In genomic region chr10:44399478-44400451, GRCh38 we compare ENCODE assay signal across 20 cellular contexts. TPM values are rescaled to one million over a fixed set of nuclear protein-coding genes. Genes with fewer than 3 reads are reported as not detected.
DNase-seq lines count a peak whose midpoint lies in the region; ATAC-seq and TF ChIP-seq lines count a peak whose summit lies in the region.
"Had no signal": no experiment of that assay in that cellular context is flagged by ENCODE, and none has a peak within 500 bp of the region (broad histone marks: within the 10 kb centered on the region; RNA-seq: fewer than 3 reads in every experiment).

No MANE protein-coding gene starts in this region.

- no peak for TF ChIP-seq CTCF in mesothelial cell of epicardium (IDR thresholded peaks at IDR 0.05; ENCODE audit: unreplicated experiment)

- H3K4me1 Mint-ChIP-seq in stimulated activated naive CD8-positive, alpha-beta T cell treated with anti-CD3 and anti-CD28 coated beads, Interleukin-15, amount 100 ng/mL, for 72 hours: no peaks in the 10 kb centered on the region
- peaks cover 42% of the 10 kb centered on the region for H3K4me1 Mint-ChIP-seq in mesothelial cell of epicardium
- H3K4me1 Mint-ChIP-seq: activated CD4-positive, alpha-beta T cell treated with anti-CD3 and anti-CD28 coated beads, Interleukin-2, amount 10 ng/mL, durations not matched to agents 7 days and 5 days; T-cell had no signal

- H3K9ac ChIP-seq in adipocyte (ENCODE audit: low read length): no peak overlapping the region

- peak overlapping the region in 1 of 2 donors; percentile 13 for H3K27ac Mint-ChIP-seq in stimulated activated naive CD8-positive, alpha-beta T cell treated with anti-CD3 and anti-CD28 coated beads, Interleukin-15, amount 100 ng/mL, for 72 hours
- peak overlapping the region; percentile 48 for H3K27ac Mint-ChIP-seq in mesothelial cell of epicardium
- H3K27ac Mint-ChIP-seq: activated CD4-positive, alpha-beta T cell treated with anti-CD3 and anti-CD28 coated beads, Interleukin-2, amount 10 ng/mL, durations not matched to agents 7 days and 5 days; progenitor cell of endocrine pancreas; T-cell had no signal

- no peaks in the 10 kb centered on the region for H3K9me3 Mint-ChIP-seq in stimulated activated naive CD8-positive, alpha-beta T cell treated with anti-CD3 and anti-CD28 coated beads, Interleukin-15, amount 100 ng/mL, for 72 hours
- peaks cover 5% of the 10 kb centered on the region for H3K9me3 Mint-ChIP-seq in mesothelial cell of epicardium
- H3K9me3 Mint-ChIP-seq: activated CD4-positive, alpha-beta T cell treated with anti-CD3 and anti-CD28 coated beads, Interleukin-2, amount 10 ng/mL, durations not matched to agents 7 days and 5 days; naive thymus-derived CD8-positive, alpha-beta T cell; T-cell had no signal

- H3K27me3 ChIP-seq in adipocyte (replicated peaks; ENCODE audit: control insufficient read depth, insufficient read depth, low read length) (peaks cover 15% of the 10 kb centered on the region), aorta (ENCODE audit: control insufficient read depth in 1 of 2, insufficient read depth in 2 of 2, low read length in 1 of 2) (no peaks in the 10 kb centered on the region)

- H3K4me1 ChIP-seq in adipocyte (ENCODE audit: control insufficient read depth, insufficient read depth, low read length) (no peaks in the 10 kb centered on the region), aorta (ENCODE audit: control insufficient read depth in 1 of 2, insufficient read depth in 2 of 2, low read length in 2 of 2) (no peaks in the 10 kb centered on the region)

- H3K4me3 ChIP-seq in adipocyte (ENCODE audit: low read length) (no peak overlapping the region), aorta (ENCODE audit: low read length in 2 of 2) (no peak overlapping the region)

- no peak for DNase-seq in stimulated activated naive CD8-positive, alpha-beta T cell treated with anti-CD3 and anti-CD28 coated beads, Interleukin-15, Interleukin-2, amounts not matched to agents 100 U/mL and 50 U/mL, for 24 hours
- DNase-seq in stimulated activated naive CD8-positive, alpha-beta T cell treated with anti-CD3 and anti-CD28 coated beads, Interleukin-15, amount 100 ng/mL, for 72 hours: no peak
- peak; percentile 78 for DNase-seq in adipocyte (ENCODE audit: low read depth)
- peak in 1 of 2 experiments; percentile 20 for DNase-seq in mesothelial cell of epicardium (ENCODE audit: low spot score in 2 of 2, unreplicated experiment in 2 of 2)
- DNase-seq in aorta: peak in 1 of 2 donors; percentile 12
- no peak for DNase-seq in AML-193 (lab: John Stamatoyannopoulos, UW)
- DNase-seq in AG08396 (ENCODE audit: low spot score): no peak
- DNase-seq: ACHN; activated CD4-positive, alpha-beta T cell treated with anti-CD3 and anti-CD28 coated beads, Interleukin-2, amount 10 ng/mL, durations not matched to agents 7 days and 5 days; activated naive CD4-positive, alpha-beta T cell treated with Interleukin-2 at 50 U/mL for 16 hours; naive thymus-derived CD8-positive, alpha-beta T cell; NCI-H1092 treated with DMSO at 0.1 percent for 48 hours; NCI-H526; Right ventricle myocardium superior; small intestine; stimulated activated CD4-positive, alpha-beta T cell treated with anti-CD3 and anti-CD28 coated beads, Interleukin-4, amount 100 ng/mL, for 4 hours; T-cell had no signal

- H3K9me3 ChIP-seq in adipocyte (ENCODE audit: control insufficient read depth, low read length) (peaks cover 3% of the 10 kb centered on the region), aorta (ENCODE audit: control insufficient read depth, low read length) (no peaks in the 10 kb centered on the region)

- H3K36me3 ChIP-seq in adipocyte (ENCODE audit: control insufficient read depth, insufficient read depth, low read length, severe bottlenecking): no peaks in the 10 kb centered on the region
- no peaks in the 10 kb centered on the region for H3K36me3 ChIP-seq in aorta (ENCODE audit: control insufficient read depth in 1 of 2, insufficient read depth in 2 of 2, low read length in 1 of 2)

- H3K27ac ChIP-seq in aorta (ENCODE audit: low read depth in 1 of 2, low read length in 2 of 2): no peak overlapping the region

- H3K36me3 Mint-ChIP-seq in mesothelial cell of epicardium: no peaks in the 10 kb centered on the region
- H3K36me3 Mint-ChIP-seq: naive thymus-derived CD8-positive, alpha-beta T cell; T-cell had no signal

- no peak overlapping the region for H3K4me3 Mint-ChIP-seq in stimulated activated naive CD8-positive, alpha-beta T cell treated with anti-CD3 and anti-CD28 coated beads, Interleukin-15, amount 100 ng/mL, for 72 hours
- H3K4me3 Mint-ChIP-seq in mesothelial cell of epicardium: no peak overlapping the region
- H3K4me3 Mint-ChIP-seq: activated CD4-positive, alpha-beta T cell treated with anti-CD3 and anti-CD28 coated beads, Interleukin-2, amount 10 ng/mL, durations not matched to agents 7 days and 5 days; naive thymus-derived CD8-positive, alpha-beta T cell; T-cell had no signal

- intact Hi-C loops in aorta (cut with DNase I): loop anchor here in 1 of 2 donors (10.0 kb wide), 1 partner anchor 325 kb away; no protein-coding TSS in a partner anchor

- peak; percentile 17 for ATAC-seq in stimulated activated naive CD8-positive, alpha-beta T cell treated with anti-CD3 and anti-CD28 coated beads, Interleukin-15, Interleukin-2, amounts not matched to agents 100 U/mL and 50 U/mL, for 24 hours
- no peak for ATAC-seq in stimulated activated naive CD8-positive, alpha-beta T cell treated with anti-CD3 and anti-CD28 coated beads, Interleukin-15, amount 100 ng/mL, for 72 hours
- peak; percentile 41 for ATAC-seq in aorta (ENCODE audit: low FRiP score)
- ATAC-seq in HG02759 (IDR thresholded peaks at IDR 0.05; ENCODE audit: unreplicated experiment): no peak
- ATAC-seq: naive thymus-derived CD8-positive, alpha-beta T cell; T-cell had no signal

- peaks cover 32% of the 10 kb centered on the region for H3K27me3 Mint-ChIP-seq in stimulated activated naive CD8-positive, alpha-beta T cell treated with anti-CD3 and anti-CD28 coated beads, Interleukin-15, amount 100 ng/mL, for 72 hours
- H3K27me3 Mint-ChIP-seq in mesothelial cell of epicardium (ENCODE audit: low read depth): peaks cover 20% of the 10 kb centered on the region
- H3K27me3 Mint-ChIP-seq: activated CD4-positive, alpha-beta T cell treated with anti-CD3 and anti-CD28 coated beads, Interleukin-2, amount 10 ng/mL, durations not matched to agents 7 days and 5 days had no signal

- WGBS in aorta, 2 donors: 89 to 91% methylated on average over 8 of the region's 8 CpGs

RNA-seq across cellular contexts. Expression of gene CXCL12, which starts 14.9 kb away (rescaled TPM):
- total RNA-seq in mesothelial cell of epicardium: 42.4 to 48.4 TPM (median 45.8 TPM) in 3 replicates
- total RNA-seq in aorta: 100 to 1,000 TPM; 122 to 322 TPM
- polyA plus RNA-seq in aorta: 100 to 1,000 TPM; 108 to 637 TPM
- total RNA-seq: activated CD4-positive, alpha-beta T cell treated with anti-CD3 and anti-CD28 coated beads, Interleukin-2, amount 10 ng/mL, durations not matched to agents 7 days and 5 days; naive thymus-derived CD8-positive, alpha-beta T cell; OCI-LY7 had no signal
- polyA plus RNA-seq: naive thymus-derived CD8-positive, alpha-beta T cell had no signal

Comparison
In these comparisons a context has a peak if more than half of its experiments do, and no peak if none do; other contexts are left out.
1. ATAC-seq: peak in stimulated activated naive CD8-positive, alpha-beta T cell treated with anti-CD3 and anti-CD28 coated beads, Interleukin-15, Interleukin-2, amounts not matched to agents 100 U/mL and 50 U/mL, for 24 hours (single experiment) and aorta (single experiment); none in stimulated activated naive CD8-positive, alpha-beta T cell treated with anti-CD3 and anti-CD28 coated beads, Interleukin-15, amount 100 ng/mL, for 72 hours (single experiment) and HG02759 (single experiment).